ENCODE assay signal across 9 cellular contexts in the genomic region with DNA sequence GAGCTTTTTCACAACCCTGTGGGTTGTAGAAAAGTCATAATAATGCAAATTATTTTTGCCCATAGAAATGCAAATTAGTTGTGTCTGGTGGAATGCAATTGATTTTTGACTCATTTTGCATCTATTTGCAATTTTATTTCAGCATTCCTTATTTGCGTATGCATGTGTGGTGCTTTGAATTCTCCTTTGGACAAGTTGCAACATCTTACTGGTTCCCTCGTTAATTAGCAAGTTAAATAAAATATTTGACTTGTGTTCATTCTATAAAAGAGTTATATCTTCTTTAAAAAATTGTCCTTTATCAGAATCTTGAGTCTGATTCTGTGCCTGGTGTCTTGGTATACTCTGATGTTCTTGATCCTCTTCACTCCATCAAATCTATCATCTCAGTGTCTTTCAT.
"Had no signal": no experiment of that assay in that cellular context is flagged by ENCODE, and none has a peak within 500 bp of the region (broad histone marks: within the 10 kb centered on the region; RNA-seq: fewer than 3 reads in every experiment).

No MANE protein-coding gene starts in this region.

- DNase-seq: H9, HCEC 1CT, HFFc6, IMR-90, KG1 had no signal

- H3K4me3 Mint-ChIP-seq: GM23338, H9, HFFc6 had no signal

- FAIRE-seq: H54, HTR-8/SVneo, K562 had no signal

- H3K9me3 Mint-ChIP-seq: GM23338, HFFc6 had no signal

- H3K27ac Mint-ChIP-seq: GM23338, H9, HFFc6 had no signal

- H3K4me3 ChIP-seq: GM23338, K562 had no signal
